ENCODE assay signal across 26 cellular contexts in the genomic region with DNA sequence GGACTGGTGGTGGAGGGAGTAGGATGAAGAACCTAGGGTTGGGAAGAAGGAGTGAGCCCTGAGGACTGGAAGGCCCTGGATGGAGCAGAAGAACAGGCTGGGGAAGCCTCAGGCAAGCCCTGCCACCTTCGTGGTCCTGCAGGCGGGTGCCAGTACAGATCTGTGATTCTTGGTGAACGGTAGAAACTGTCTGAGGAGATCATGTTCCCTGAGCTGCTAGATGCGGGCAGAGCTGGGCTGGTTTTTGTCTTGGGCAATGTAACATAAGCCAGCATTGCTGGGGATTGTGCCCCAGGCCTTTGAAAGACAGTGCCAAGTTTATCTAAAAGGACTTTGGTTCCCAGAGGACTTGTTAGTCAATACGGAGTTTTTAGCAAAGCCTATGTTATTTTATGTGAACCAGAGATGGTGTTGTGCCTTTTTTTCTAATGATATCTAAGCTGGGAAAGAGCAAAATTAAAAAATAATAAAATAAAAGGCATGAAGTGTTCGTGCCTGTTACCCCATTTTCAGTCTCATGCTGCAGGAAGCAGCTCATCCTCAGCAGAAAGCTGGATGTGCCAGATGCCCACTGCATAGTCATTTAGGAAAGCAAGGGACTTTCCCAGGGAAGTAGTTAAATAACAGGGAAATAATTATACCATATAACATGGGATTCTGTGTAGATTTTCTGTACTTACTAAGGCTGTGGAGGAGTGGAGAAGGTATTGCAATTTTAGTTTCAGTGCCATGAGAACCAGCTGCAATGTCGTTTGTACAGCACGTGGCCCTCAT. TPM values are rescaled to one million over a fixed set of nuclear protein-coding genes. Genes with fewer than 3 reads are reported as not detected.
A peak's percentile ranks its signal among the peaks of the same experiment; 100 is the strongest.
DNase-seq lines count a peak whose midpoint lies in the region; ATAC-seq, FAIRE-seq and TF ChIP-seq lines count a peak whose summit lies in the region.
"Had no signal": no experiment of that assay in that cellular context is flagged by ENCODE, and none has a peak within 500 bp of the region (broad histone marks: within the 10 kb centered on the region; RNA-seq: fewer than 3 reads in every experiment).

No MANE protein-coding gene starts in this region.

- no peak overlapping the region for H3K4me3 Mint-ChIP-seq in neural progenitor cell
- H3K4me3 Mint-ChIP-seq: activated T-cell treated with anti-CD3 and anti-CD28 coated beads, Interleukin-2, amount 50 U/mL, for 24 hours; GM23338; T-helper 17 cell had no signal

- H3K9me3 Mint-ChIP-seq in neural progenitor cell, result no peaks in the 10 kb centered on the region
- H3K9me3 Mint-ChIP-seq: activated T-cell treated with anti-CD3 and anti-CD28 coated beads, Interleukin-2, amount 50 U/mL, for 24 hours; GM23338 had no signal

- H3K27me3 Mint-ChIP-seq in neural progenitor cell (ENCODE audit: insufficient read depth, low read depth), result peaks cover 4% of the 10 kb centered on the region

- H3K9me3 ChIP-seq in endothelial cell of umbilical vein (replicated peaks; ENCODE audit: control insufficient read depth, insufficient read depth, low read length) (no peaks in the 10 kb centered on the region), neural progenitor cell (ENCODE audit: low read depth) (no peaks in the 10 kb centered on the region), GM23248 (ENCODE audit: low read depth) (no peaks in the 10 kb centered on the region)
- H3K9me3 ChIP-seq: adrenal gland, body of pancreas, thoracic aorta had no signal

- CTCF ChIA-PET in endothelial cell of umbilical vein (lab: Charles Lee), result interaction anchor here (1.1 to 2.1 kb wide), 2 partner anchors 667 to 688 kb away, joined by 7 to 10 read pairs; no protein-coding TSS in a partner anchor

- no peak overlapping the region for H3K4me3 ChIP-seq in endothelial cell of umbilical vein (replicated peaks in 1 of 3; ENCODE audit: insufficient read depth in 1 of 3, low read depth in 1 of 3, low read length in 3 of 3)
- H3K4me3 ChIP-seq in neural progenitor cell, result no peak overlapping the region
- no peak overlapping the region for H3K4me3 ChIP-seq in GM23248
- H3K4me3 ChIP-seq: adrenal gland, body of pancreas, GM23338, thoracic aorta had no signal

- FAIRE-seq in endothelial cell of umbilical vein (lab: Jason Lieb, UNC), result peak; percentile 48
- FAIRE-seq: D721Med, GM12891 had no signal

- H3K9me1 ChIP-seq in endothelial cell of umbilical vein (replicated peaks; ENCODE audit: control insufficient read depth, extremely low read depth, insufficient read depth, low read length), result no peaks in the 10 kb centered on the region

- H3K9me2 ChIP-seq in GM23248 (ENCODE audit: insufficient read depth), result no peaks in the 10 kb centered on the region

- no peaks in the 10 kb centered on the region for H3K36me3 ChIP-seq in endothelial cell of umbilical vein (ENCODE audit: control insufficient read depth in 2 of 2, extremely low read depth in 1 of 2, insufficient read depth in 2 of 2, low read length in 2 of 2)
- H3K36me3 ChIP-seq in neural progenitor cell, result no peaks in the 10 kb centered on the region
- no peaks in the 10 kb centered on the region for H3K36me3 ChIP-seq in GM23248 (ENCODE audit: low read depth)
- H3K36me3 ChIP-seq: adrenal gland, thoracic aorta had no signal

- intact Hi-C loops in endothelial cell of umbilical vein (cut with micrococcal nuclease), result no loop called here

- WGBS in GM23248 (ENCODE audit: low coverage in 1 of 2, low lambda C conversion rate in 2 of 2, missing lambda C conversion rate in 2 of 2), 2 experiments, result 63 to 68% methylated on average over 8 of the region's 8 CpGs

- in situ Hi-C loops in GM23248 (cut with MboI), result loop anchor here (10.0 to 25.0 kb wide), 2 partner anchors 190 to 888 kb away; no protein-coding TSS in a partner anchor

- DNase-seq in COLO829 (ENCODE audit: low spot score) (peak; percentile 32), M059J (ENCODE audit: low read depth) (peak; percentile 26), endothelial cell of umbilical vein (ENCODE audit: low read depth, low spot score) (peak; percentile 35), neural progenitor cell (ENCODE audit: low spot score) (no peak), GM23248 (no peak), NCI-H510A treated with DMSO at 0.1 percent for 48 hours (lab: John Stamatoyannopoulos, UW) (no peak)
- no peak for DNase-seq in activated CD8-positive, alpha-beta memory T cell treated with anti-CD3 and anti-CD28 coated beads for 24 hours
- DNase-seq: activated gamma-delta T cell treated with Interleukin-2 at 50 U/mL for 16 hours; activated T-cell treated with anti-CD3 and anti-CD28 coated beads, Interleukin-2, amount 50 U/mL, for 24 hours; adrenal gland; cerebellar nuclear complex; kidney glomerular epithelial cell; NCI-H1048; NCI-H1694; NCI-H2227 treated with DMSO at 0.1 percent for 48 hours; stimulated activated CD4-positive, alpha-beta T cell treated with anti-CD3 and anti-CD28 coated beads, Interleukin-15, amount 100 ng/mL, for 24 hours; stimulated activated naive CD8-positive, alpha-beta T cell treated with anti-CD3 and anti-CD28 coated beads, Interleukin-15, Interleukin-2, amounts not matched to agents 100 U/mL and 50 U/mL, for 24 hours; T-helper 17 cell had no signal

- no TSS peak for BruUV-seq in endothelial cell of umbilical vein (replicated peaks; lab: Mats Ljungman, UMichigan)

- POLR2A ChIA-PET in endothelial cell of umbilical vein (lab: Charles Lee), result no interaction called here

- H3K4me1 Mint-ChIP-seq in neural progenitor cell, result no peaks in the 10 kb centered on the region
- H3K4me1 Mint-ChIP-seq: T-helper 17 cell had no signal

- H3K79me2 ChIP-seq in endothelial cell of umbilical vein (ENCODE audit: control insufficient read depth, insufficient read depth, low read length), result no peaks in the 10 kb centered on the region
- H3K79me2 ChIP-seq in neural progenitor cell (ENCODE audit: low read depth), result no peaks in the 10 kb centered on the region
- H3K79me2 ChIP-seq in GM23248 (ENCODE audit: insufficient read depth), result no peaks in the 10 kb centered on the region

- H3F3A ChIP-seq in neural progenitor cell (ENCODE audit: low read depth), result no peaks in the 10 kb centered on the region
- no peaks in the 10 kb centered on the region for H3F3A ChIP-seq in GM23248 (ENCODE audit: insufficient read depth)

- H3K4me1 ChIP-seq in endothelial cell of umbilical vein (ENCODE audit: control insufficient read depth, extremely low read depth, insufficient read depth, low read length) (no peaks in the 10 kb centered on the region), neural progenitor cell (no peaks in the 10 kb centered on the region), GM23248 (ENCODE audit: insufficient read depth) (no peaks in the 10 kb centered on the region)
- H3K4me1 ChIP-seq: adrenal gland, body of pancreas had no signal

- TF ChIP-seq POLR2A in endothelial cell of umbilical vein (IDR thresholded peaks at IDR 0.05; ENCODE audit: low read depth, low read length), result no peak

- H3K27me3 ChIP-seq in endothelial cell of umbilical vein (ENCODE audit: control insufficient read depth in 2 of 2, insufficient read depth in 2 of 2, low read length in 2 of 2) (no peaks in the 10 kb centered on the region), neural progenitor cell (no peaks in the 10 kb centered on the region), GM23248 (replicated peaks; ENCODE audit: insufficient read depth) (peaks cover 12% of the 10 kb centered on the region; the same call in 1 of the 2 replicates)
- H3K27me3 ChIP-seq: adrenal gland, body of pancreas had no signal

- ATAC-seq in HG02759 (IDR thresholded peaks at IDR 0.05; ENCODE audit: unreplicated experiment), result no peak
- ATAC-seq: body of pancreas, GM23338, SK-N-SH treated with all-trans-retinoic acid at 6 μM for 48 hours, T-helper 17 cell had no signal

- peak overlapping the region; percentile 69 for H3K27ac Mint-ChIP-seq in neural progenitor cell
- H3K27ac Mint-ChIP-seq: activated T-cell treated with anti-CD3 and anti-CD28 coated beads, Interleukin-2, amount 50 U/mL, for 24 hours; GM23338; T-helper 17 cell had no signal

- H4K20me1 ChIP-seq in endothelial cell of umbilical vein (replicated peaks; ENCODE audit: control insufficient read depth, extremely low read depth, insufficient read depth, low read length) (no peaks in the 10 kb centered on the region), neural progenitor cell (ENCODE audit: low read depth) (no peaks in the 10 kb centered on the region), GM23248 (ENCODE audit: insufficient read depth) (no peaks in the 10 kb centered on the region)

- H2AFZ ChIP-seq in endothelial cell of umbilical vein (ENCODE audit: low read depth, low read length) (no peak overlapping the region), neural progenitor cell (replicated peaks) (no peak overlapping the region), GM23248 (no peak overlapping the region)
- H2AFZ ChIP-seq: GM23338 had no signal

- H3K27ac ChIP-seq in endothelial cell of umbilical vein (ENCODE audit: insufficient read depth, low read depth, low read length) (no peak overlapping the region), neural progenitor cell (no peak overlapping the region), GM23248 (no peak overlapping the region)
- H3K27ac ChIP-seq: body of pancreas, epithelial cell of prostate, thoracic aorta had no signal

- H3K4me2 ChIP-seq in endothelial cell of umbilical vein (ENCODE audit: insufficient read depth, low read length) (no peak overlapping the region), neural progenitor cell (no peak overlapping the region), GM23248 (ENCODE audit: unreplicated experiment) (no peak overlapping the region)
- H3K4me2 ChIP-seq: GM23338 had no signal

- TF ChIP-seq CTCF in endothelial cell of umbilical vein (IDR thresholded peaks at IDR 0.05; ENCODE audit: extremely low read depth in 1 of 2, insufficient read depth in 1 of 2, low read depth in 1 of 2, low read length in 2 of 2), result no peak
- no peak for TF ChIP-seq CTCF in neural progenitor cell (IDR thresholded peaks at IDR 0.05)

- H3K36me3 Mint-ChIP-seq in neural progenitor cell, result no peaks in the 10 kb centered on the region

- H3K9ac ChIP-seq in endothelial cell of umbilical vein (replicated peaks; ENCODE audit: extremely low read depth, insufficient read depth, low read length) (no peak overlapping the region), neural progenitor cell (no peak overlapping the region), GM23248 (no peak overlapping the region)

- dilution Hi-C loops in endothelial cell of umbilical vein (cut with MboI; ENCODE audit: extremely low pct_ligation_motif_present, low sequenced_read_pairs), result no loop called here

RNA-seq across cellular contexts. Expression of gene FIGNL1, which starts 24.4 kb away (rescaled TPM):
- total RNA-seq in M059J (2014; rRNA removed; shearing (Covaris generic)), result 32.0 and 33.1 TPM in 2 replicates
- total RNA-seq in endothelial cell of umbilical vein, result 37.2 and 49.3 TPM in 2 replicates
- 18.7 and 20.8 TPM in 2 replicates for polyA plus RNA-seq in endothelial cell of umbilical vein
- 19.1 and 21.0 TPM in 2 replicates for polyA plus RNA-seq in endothelial cell of umbilical vein (2011; cell fraction: cytosol; rRNA removed)
- 32.3 and 49.8 TPM in 2 replicates for polyA plus RNA-seq in endothelial cell of umbilical vein (2011; cell fraction: nucleus; rRNA removed)
- 11.0 and 22.1 TPM in 2 replicates for polyA plus RNA-seq in endothelial cell of umbilical vein (2012)
- 42.4 and 43.5 TPM in 2 replicates for polyA minus RNA-seq in endothelial cell of umbilical vein
- 18.8 TPM for polyA minus RNA-seq in endothelial cell of umbilical vein (2011; cell fraction: cytosol; rRNA and poly(A)+ RNA removed)
- polyA minus RNA-seq in endothelial cell of umbilical vein (2011; cell fraction: nucleus; rRNA and poly(A)+ RNA removed), result 30.0 and 53.6 TPM in 2 replicates
- 45.0 and 69.0 TPM in 2 replicates for total RNA-seq in neural progenitor cell (ENCODE audit: low replicate concordance)
- 20.2 and 27.8 TPM in 2 replicates for total RNA-seq in GM23248 (2014; rRNA removed; shearing (Covaris generic))
- polyA plus RNA-seq in GM23248 (2016; fragmentation: Nextera tagmentation; extraction: Ambion mirVana), result 8.4 and 9.2 TPM in 2 replicates

Comparison
In these comparisons a context has a peak if more than half of its experiments do, and no peak if none do; other contexts are left out.
1. DNase-seq: peak in COLO829 (single experiment), M059J (single experiment) and endothelial cell of umbilical vein (single experiment); none in neural progenitor cell (single experiment), GM23248 (single experiment), activated CD8-positive, alpha-beta memory T cell treated with anti-CD3 and anti-CD28 coated beads for 24 hours (single experiment) and NCI-H510A treated with DMSO at 0.1 percent for 48 hours (single experiment).